13 cellular contexts compared by ENCODE assay signal in the genomic region with DNA sequence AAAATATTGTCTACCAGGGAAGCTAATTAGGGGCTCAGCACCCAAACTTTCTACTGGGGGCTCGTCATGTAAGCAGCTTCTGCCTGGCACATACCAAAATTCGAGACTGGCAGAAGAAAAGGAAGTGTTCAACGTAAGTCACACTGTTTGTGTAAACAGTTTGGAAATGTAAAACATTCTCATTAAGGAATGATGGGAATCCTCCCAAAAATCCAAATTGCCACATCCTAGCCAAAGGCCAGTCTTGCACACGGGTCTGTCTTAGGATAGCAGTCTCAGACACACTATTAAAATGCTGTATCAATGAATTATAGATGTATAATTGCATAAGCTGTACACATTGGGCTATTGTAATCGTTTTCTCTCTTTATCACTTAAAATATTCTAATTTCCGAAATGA.
"Had no signal": no experiment of that assay in that cellular context is flagged by ENCODE, and none has a peak within 500 bp of the region (broad histone marks: within the 10 kb centered on the region; RNA-seq: fewer than 3 reads in every experiment).

No MANE protein-coding gene starts in this region.

- H3K4me3 ChIP-seq: dorsolateral prefrontal cortex, gastroesophageal sphincter, left ventricle myocardium inferior, neural progenitor cell, right atrium auricular region, tibial artery had no signal

- ATAC-seq: activated T-cell treated with anti-CD3 and anti-CD28 coated beads, Interleukin-2, amount 50 U/mL, for 4 hours; esophagus mucosa; gastroesophageal sphincter; stimulated activated memory B cell treated with anti-CD40 and anti-IgM and Interleukin-4, amounts not matched to agents 10 μg/mL and 1 μg/mL and 100 μg/mL, for 72 hours had no signal

- H3K4me2 ChIP-seq: neural progenitor cell had no signal

- H3K4me1 ChIP-seq: right atrium auricular region, tibial artery had no signal

- H2AFZ ChIP-seq: neural progenitor cell had no signal

- H3K36me3 ChIP-seq: neural progenitor cell had no signal

- DNase-seq: activated CD4-positive, alpha-beta T cell treated with anti-CD3 and anti-CD28 coated beads, Interleukin-2, amount 50 U/mL, for 48 hours; activated CD4-positive, CD25-positive, alpha-beta regulatory T cell treated with anti-CD3 and anti-CD28 coated beads, Interleukin-2, amount 50 U/mL, for 72 hours; activated effector memory CD4-positive, alpha-beta T cell treated with anti-CD3 and anti-CD28 coated beads, Interleukin-2, amount 50 U/mL, for 16 hours; activated T-cell treated with anti-CD3 and anti-CD28 coated beads, Interleukin-2, amount 50 U/mL, for 4 hours; anterior cingulate cortex; dorsolateral prefrontal cortex; left ventricle myocardium inferior; tibial artery had no signal

- H3K27me3 ChIP-seq: dorsolateral prefrontal cortex, gastroesophageal sphincter, neural progenitor cell, right atrium auricular region, tibial artery had no signal

- H3K9ac ChIP-seq: neural progenitor cell had no signal

- H3K27ac ChIP-seq: dorsolateral prefrontal cortex, gastroesophageal sphincter, left ventricle myocardium inferior, neural progenitor cell, tibial artery had no signal

- H3K9me3 ChIP-seq: gastroesophageal sphincter, left ventricle myocardium inferior, right atrium auricular region, tibial artery had no signal
